9 cellular contexts compared by ENCODE assay signal in genomic region chr1:40038693-40039092, GRCh38. TPM values are rescaled to one million over a fixed set of nuclear protein-coding genes. Genes with fewer than 3 reads are reported as not detected.
DNase-seq lines count a peak whose midpoint lies in the region; ATAC-seq and TF ChIP-seq lines count a peak whose summit lies in the region.
"Had no signal": no experiment of that assay in that cellular context is flagged by ENCODE, and none has a peak within 500 bp of the region (broad histone marks: within the 10 kb centered on the region; RNA-seq: fewer than 3 reads in every experiment).

No MANE protein-coding gene starts in this region.

- no peaks in the 10 kb centered on the region for H3K27me3 Mint-ChIP-seq in activated naive CD8-positive, alpha-beta T cell treated with anti-CD3 and anti-CD28 coated beads, Interleukin-2, amount 50 U/mL, for 24 hours
- no peaks in the 10 kb centered on the region for H3K27me3 Mint-ChIP-seq in naive B cell

- H3K4me3 ChIP-seq in A673 (ENCODE audit: low read depth, low read length, poor library complexity, severe bottlenecking), result peak overlapping the region; percentile 80
- peak overlapping the region; percentile 91 for H3K4me3 ChIP-seq in HUES64 (ENCODE audit: low read length)

- H3K36me3 Mint-ChIP-seq in activated naive CD8-positive, alpha-beta T cell treated with anti-CD3 and anti-CD28 coated beads, Interleukin-2, amount 50 U/mL, for 24 hours (ENCODE audit: low read depth), result peaks cover 27% of the 10 kb centered on the region
- peaks cover 0 to 28% of the 10 kb centered on the region in 2 donors for H3K36me3 Mint-ChIP-seq in naive B cell

- POLR2A ChIA-PET in A673 (lab: Charles Lee; ENCODE audit: low non-redundant PET), result no interaction called here

- no peak for ATAC-seq in activated naive CD8-positive, alpha-beta T cell treated with anti-CD3 and anti-CD28 coated beads, Interleukin-2, amount 50 U/mL, for 24 hours
- no peak for ATAC-seq in naive B cell (ENCODE audit: low read depth in 2 of 2)

- no peaks in the 10 kb centered on the region for H3K9me3 ChIP-seq in A673 (ENCODE audit: low read depth, low read length, poor library complexity, severe bottlenecking)
- H3K9me3 ChIP-seq in HUES64 (ENCODE audit: insufficient read depth, low read depth, low read length), result no peaks in the 10 kb centered on the region

- DNase-seq in A673 (ENCODE audit: low spot score), result no peak
- no peak for DNase-seq in activated naive CD8-positive, alpha-beta T cell treated with anti-CD3 and anti-CD28 coated beads, Interleukin-2, amount 50 U/mL, for 24 hours
- DNase-seq in naive B cell, result no peak
- DNase-seq in cerebellum (ENCODE audit: low spot score), result no peak
- DNase-seq in stimulated activated CD4-positive, alpha-beta T cell treated with anti-CD3 and anti-CD28 coated beads, Interleukin-4, amount 100 ng/mL, for 1 hour, result no peak
- DNase-seq in NK-92 (lab: John Stamatoyannopoulos, UW; ENCODE audit: unreplicated experiment), result no peak
- DNase-seq in activated CD4-positive, CD25-positive, alpha-beta regulatory T cell treated with anti-CD3 and anti-CD28 coated beads, Interleukin-2, amount 50 U/mL, for 72 hours, result no peak
- DNase-seq: occipital lobe had no signal

- TF ChIP-seq CTCF in A673 (conservative IDR thresholded peaks at IDR 0.05; ENCODE audit: low read depth, low read length), result no peak

- CTCF ChIA-PET in A673 (lab: Charles Lee), result no interaction called here

- intact Hi-C loops in A673 (cut with micrococcal nuclease; ENCODE audit: unreplicated experiment), result no loop called here

- no peaks in the 10 kb centered on the region for H3K9me3 Mint-ChIP-seq in activated naive CD8-positive, alpha-beta T cell treated with anti-CD3 and anti-CD28 coated beads, Interleukin-2, amount 50 U/mL, for 24 hours
- no peaks in the 10 kb centered on the region for H3K9me3 Mint-ChIP-seq in naive B cell

- 90% methylated on average over 3 of the region's 3 CpGs for WGBS in HUES64

- peaks cover 72% of the 10 kb centered on the region for H3K4me1 Mint-ChIP-seq in activated naive CD8-positive, alpha-beta T cell treated with anti-CD3 and anti-CD28 coated beads, Interleukin-2, amount 50 U/mL, for 24 hours
- peaks cover 53 to 76% (median 72%) of the 10 kb centered on the region in 3 donors for H3K4me1 Mint-ChIP-seq in naive B cell

- H3K9ac ChIP-seq in HUES64 (ENCODE audit: low read depth, low read length), result peak overlapping the region; percentile 99; the same call in 1 of the 2 replicates

- H3K27ac Mint-ChIP-seq in activated naive CD8-positive, alpha-beta T cell treated with anti-CD3 and anti-CD28 coated beads, Interleukin-2, amount 50 U/mL, for 24 hours, result peak overlapping the region; percentile 97
- H3K27ac Mint-ChIP-seq in naive B cell, result peak overlapping the region; percentile 97 to 99 (median 98)

- no TSS peak for BruUV-seq in A673 (replicated peaks; lab: Mats Ljungman, UMichigan)

- H3K36me3 ChIP-seq in A673 (ENCODE audit: insufficient read depth, low read length, poor library complexity, severe bottlenecking) (no peaks in the 10 kb centered on the region), HUES64 (ENCODE audit: insufficient read depth, low read length) (peaks cover 15% of the 10 kb centered on the region)

- peak overlapping the region; percentile 92 for H3K27ac ChIP-seq in A673 (ENCODE audit: low read depth, low read length, poor library complexity, severe bottlenecking)
- no peak overlapping the region for H3K27ac ChIP-seq in HUES64 (ENCODE audit: low read depth, low read length)

- H3K27me3 ChIP-seq in A673 (replicated peaks; ENCODE audit: insufficient read depth, low read depth, low read length, poor library complexity) (no peaks in the 10 kb centered on the region), HUES64 (ENCODE audit: insufficient read depth, low read length) (no peaks in the 10 kb centered on the region)

- peak overlapping the region; percentile 99 for H3K4me3 Mint-ChIP-seq in activated naive CD8-positive, alpha-beta T cell treated with anti-CD3 and anti-CD28 coated beads, Interleukin-2, amount 50 U/mL, for 24 hours
- H3K4me3 Mint-ChIP-seq in naive B cell, result peak overlapping the region in 7 of 8 donors; percentile 35 to 97 (median 91)

- H3K4me1 ChIP-seq in A673 (ENCODE audit: insufficient read depth, low read length, poor library complexity, severe bottlenecking) (peaks cover 13% of the 10 kb centered on the region), HUES64 (ENCODE audit: insufficient read depth, low read length) (peaks cover 15% of the 10 kb centered on the region; the same call in 1 of the 2 replicates)

RNA-seq across cellular contexts. Expression of gene CAP1, which starts 1.8 kb away (rescaled TPM):
- 266 and 285 TPM in 2 replicates for total RNA-seq in A673 (2021)
- 190 TPM for polyA plus RNA-seq in HUES64 (2013, experiment 1 of 2)
- 193 TPM for polyA plus RNA-seq in HUES64 (2013, experiment 2 of 2)
- polyA plus RNA-seq in naive B cell (ENCODE audit: low read depth in 6 of 6), result 100 to 1,000 TPM; 550 to 750 (median 592) TPM
- 78.8 TPM for total RNA-seq in cerebellum

RNA-seq across cellular contexts. Expression of gene PPT1, which starts 58.4 kb away (rescaled TPM):
- 65.7 and 76.3 TPM in 2 replicates for total RNA-seq in A673 (2021)
- polyA plus RNA-seq in HUES64 (2013, experiment 1 of 2), result 160 TPM
- polyA plus RNA-seq in HUES64 (2013, experiment 2 of 2), result 141 TPM
- 100 to 1,000 TPM; 110 to 213 (median 133) TPM for polyA plus RNA-seq in naive B cell (ENCODE audit: low read depth in 6 of 6)
- 37.0 TPM for total RNA-seq in cerebellum
